In the genomic region with DNA sequence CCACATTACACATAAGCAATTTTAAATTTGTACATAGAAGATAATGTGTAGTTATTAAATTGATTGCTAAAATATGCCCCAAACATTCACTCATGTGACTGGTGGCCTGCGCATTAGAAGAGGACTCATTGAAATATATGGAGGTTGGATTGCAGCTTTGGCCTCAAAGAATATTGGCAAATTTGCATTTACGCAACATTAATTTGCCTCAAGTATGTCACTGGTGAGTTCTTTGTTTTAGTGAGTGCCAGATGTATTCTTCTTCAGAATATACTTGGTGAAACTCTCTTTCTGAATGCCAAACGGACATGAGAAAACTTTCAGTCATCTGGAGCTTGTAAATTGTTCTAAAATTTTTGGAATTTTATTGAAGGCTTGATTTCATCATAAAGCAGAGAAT, we compare ENCODE assay signal across 19 cellular contexts.
"Had no signal": no experiment of that assay in that cellular context is flagged by ENCODE, and none has a peak within 500 bp of the region (broad histone marks: within the 10 kb centered on the region; RNA-seq: fewer than 3 reads in every experiment).

No MANE protein-coding gene starts in this region.

- H3K4me1 ChIP-seq: SJSA1 had no signal

- H3K27me3 ChIP-seq: MG63, SJSA1 had no signal

- FAIRE-seq: HTR-8/SVneo had no signal

- H3K4me3 ChIP-seq: MG63, SJSA1, SK-N-MC had no signal

- H3K27ac ChIP-seq: HL-60, SJSA1, SK-N-MC had no signal

- H3K36me3 ChIP-seq: MG63, SJSA1 had no signal

- H3K9me3 ChIP-seq: MG63, SJSA1 had no signal

- DNase-seq: KBM-7, MG63, NCI-H1092, NCI-H1436, NCI-H187 treated with DMSO at 0.1 percent for 48 hours, NCI-H2029 treated with DMSO at 0.1 percent for 48 hours, NCI-H2171 treated with DMSO at 0.1 percent for 48 hours, NCI-H345, NCI-H446 treated with DMSO at 0.1 percent for 48 hours, NCI-H510A treated with DMSO at 0.1 percent for 48 hours, NCI-H69, NCI-H774, Right ventricle myocardium superior, RPMI8226, SIG-M5 had no signal
